In genomic region chr13:108987945-108988344, GRCh38 we compare ENCODE assay signal across 15 cellular contexts.
"Had no signal": no experiment of that assay in that cellular context is flagged by ENCODE, and none has a peak within 500 bp of the region (broad histone marks: within the 10 kb centered on the region; RNA-seq: fewer than 3 reads in every experiment).

No MANE protein-coding gene starts in this region.

- H3K27me3 ChIP-seq: colonic mucosa, tibial nerve had no signal

- H3K36me3 Mint-ChIP-seq: activated naive CD4-positive, alpha-beta T cell treated with anti-CD3 and anti-CD28 coated beads, Interleukin-2, amount 50 U/mL, for 72 hours; naive thymus-derived CD8-positive, alpha-beta T cell had no signal

- H3K27ac ChIP-seq: colonic mucosa, heart right ventricle, lower lobe of right lung, prostate gland, tibial nerve had no signal

- H3K4me1 Mint-ChIP-seq: activated T-helper 17 cell treated with anti-CD3 and anti-CD28 coated beads, Interleukin-2, amount 50 U/mL, for 72 hours; central memory CD8-positive, alpha-beta T cell; naive thymus-derived CD8-positive, alpha-beta T cell had no signal

- H3K9me3 ChIP-seq: colonic mucosa, heart right ventricle, lower lobe of right lung, prostate gland, tibial nerve had no signal

- H3K9me3 Mint-ChIP-seq: activated T-cell treated with anti-CD3 and anti-CD28 coated beads, Interleukin-2, amount 50 U/mL, for 24 hours; activated T-helper 17 cell treated with anti-CD3 and anti-CD28 coated beads, Interleukin-2, amount 50 U/mL, for 72 hours; naive thymus-derived CD8-positive, alpha-beta T cell; stimulated activated naive CD8-positive, alpha-beta T cell treated with anti-CD3 and anti-CD28 coated beads, Interleukin-15, Interleukin-2, amounts not matched to agents 100 ng/mL and 50 ng/mL, for 24 hours had no signal

- H3K4me3 ChIP-seq: colonic mucosa, heart right ventricle, lower lobe of right lung, prostate gland, tibial nerve had no signal

- ATAC-seq: activated naive CD4-positive, alpha-beta T cell treated with anti-CD3 and anti-CD28 coated beads, Interleukin-2, amount 50 U/mL, for 72 hours; activated T-helper 17 cell treated with anti-CD3 and anti-CD28 coated beads, Interleukin-2, amount 50 U/mL, for 72 hours; left lobe of liver; lower lobe of right lung; naive thymus-derived CD8-positive, alpha-beta T cell had no signal

- H3K4me1 ChIP-seq: colonic mucosa, heart right ventricle, lower lobe of right lung, prostate gland, tibial nerve had no signal

- DNase-seq: activated T-cell treated with anti-CD3 and anti-CD28 coated beads, Interleukin-2, amount 50 U/mL, for 24 hours; colonic mucosa; heart right ventricle; lower lobe of right lung; naive thymus-derived CD8-positive, alpha-beta T cell; occipital lobe; stimulated activated CD4-positive, alpha-beta T cell treated with anti-CD3 and anti-CD28 coated beads, Interleukin-4, amount 100 ng/mL, for 4 hours; T-helper 1 cell had no signal

- H3K27me3 Mint-ChIP-seq: central memory CD8-positive, alpha-beta T cell had no signal

- H3K27ac Mint-ChIP-seq: activated naive CD4-positive, alpha-beta T cell treated with anti-CD3 and anti-CD28 coated beads, Interleukin-2, amount 50 U/mL, for 72 hours; activated T-cell treated with anti-CD3 and anti-CD28 coated beads, Interleukin-2, amount 50 U/mL, for 24 hours; activated T-helper 17 cell treated with anti-CD3 and anti-CD28 coated beads, Interleukin-2, amount 50 U/mL, for 72 hours; naive thymus-derived CD8-positive, alpha-beta T cell; stimulated activated naive CD8-positive, alpha-beta T cell treated with anti-CD3 and anti-CD28 coated beads, Interleukin-15, Interleukin-2, amounts not matched to agents 100 ng/mL and 50 ng/mL, for 24 hours had no signal

- H3K36me3 ChIP-seq: colonic mucosa, heart right ventricle, lower lobe of right lung, prostate gland, tibial nerve had no signal

- H3K4me3 Mint-ChIP-seq: activated T-cell treated with anti-CD3 and anti-CD28 coated beads, Interleukin-2, amount 50 U/mL, for 24 hours; activated T-helper 17 cell treated with anti-CD3 and anti-CD28 coated beads, Interleukin-2, amount 50 U/mL, for 72 hours; central memory CD8-positive, alpha-beta T cell; naive thymus-derived CD8-positive, alpha-beta T cell; stimulated activated naive CD8-positive, alpha-beta T cell treated with anti-CD3 and anti-CD28 coated beads, Interleukin-15, Interleukin-2, amounts not matched to agents 100 ng/mL and 50 ng/mL, for 24 hours had no signal
